Comparison of ENCODE assay signal across 19 cellular contexts in genomic region chrX:11465648-11466411, GRCh38.
DNase-seq lines count a peak whose midpoint lies in the region; FAIRE-seq and TF ChIP-seq lines count a peak whose summit lies in the region.
"Had no signal": no experiment of that assay in that cellular context is flagged by ENCODE, and none has a peak within 500 bp of the region (broad histone marks: within the 10 kb centered on the region; RNA-seq: fewer than 3 reads in every experiment).

No MANE protein-coding gene starts in this region.

- no peak for FAIRE-seq in urothelium cell line (lab: Jason Lieb, UNC)
- FAIRE-seq: RCC 7860 had no signal

- H3K27me3 ChIP-seq in breast epithelium (peaks cover 0 to 27% of the 10 kb centered on the region in 2 donors), mammary epithelial cell (ENCODE audit: insufficient read depth, low read length) (no peaks in the 10 kb centered on the region)

- H3K4me1 Mint-ChIP-seq in MCF 10A (ENCODE audit: insufficient read depth, unreplicated experiment) = peaks cover 15% of the 10 kb centered on the region
- H3K4me1 Mint-ChIP-seq: H9 had no signal

- peaks cover 30% of the 10 kb centered on the region for H3K27me3 Mint-ChIP-seq in MCF 10A (ENCODE audit: insufficient read depth, unreplicated experiment)

- dilution Hi-C loops in mammary epithelial cell (cut with HindIII; ENCODE audit: low sequenced_read_pairs) = no loop called here

- TF ChIP-seq POLR2A in breast epithelium (IDR thresholded peaks at IDR 0.05) = no peak

- H3K36me3 ChIP-seq in breast epithelium (no peaks in the 10 kb centered on the region), mammary epithelial cell (ENCODE audit: insufficient read depth, low read length) (no peaks in the 10 kb centered on the region)

- H3K4me3 Mint-ChIP-seq in MCF 10A (ENCODE audit: unreplicated experiment) = peak overlapping the region; percentile 1
- H3K4me3 Mint-ChIP-seq: H9 had no signal

- BruUV-seq in MCF 10A (replicated peaks; lab: Mats Ljungman, UMichigan) (no TSS peak), mammary epithelial cell (replicated peaks; lab: Mats Ljungman, UMichigan) (no TSS peak)

- intact Hi-C loops in MCF 10A (cut with micrococcal nuclease) (no loop called here), breast epithelium (cut with DNase I; ENCODE audit: low total_unique reads) (no loop called here), mammary epithelial cell (cut with micrococcal nuclease) (no loop called here)

- no peaks in the 10 kb centered on the region for H4K20me1 ChIP-seq in mammary epithelial cell (ENCODE audit: insufficient read depth, low read length)

- H3K4me1 ChIP-seq in breast epithelium = no peaks in the 10 kb centered on the region
- H3K4me1 ChIP-seq in mammary epithelial cell (ENCODE audit: insufficient read depth, low read length) = peaks cover 3% of the 10 kb centered on the region

- H3K4me3 ChIP-seq in breast epithelium (no peak overlapping the region), mammary epithelial cell (replicated peaks in 1 of 3; ENCODE audit: insufficient read depth in 1 of 3, low read depth in 2 of 3, low read length in 3 of 3) (no peak overlapping the region)

- POLR2A ChIA-PET in MCF 10A (lab: Yijun Ruan, JAX) = interaction anchor here (1.0 kb wide), 1 partner anchor 10 kb away, joined by 3 read pairs; no protein-coding TSS in a partner anchor

- peak overlapping the region; percentile 26 for H3K27ac Mint-ChIP-seq in MCF 10A (ENCODE audit: low read depth, unreplicated experiment)
- H3K27ac Mint-ChIP-seq: H9 had no signal

- DNase-seq in MCF 10A (ENCODE audit: unreplicated experiment) (peak; percentile 21), breast epithelium (ENCODE audit: low spot score in 2 of 2) (no peak), NCI-H226 (peak; percentile 49), mammary epithelial cell (peak; percentile 5), urothelium cell line (ENCODE audit: low spot score) (peak; percentile 1), caudate nucleus (lab: John Stamatoyannopoulos, UW) (no peak), NCI-H1092 treated with DMSO at 0.1 percent for 48 hours (lab: John Stamatoyannopoulos, UW) (no peak)
- DNase-seq in activated effector memory CD4-positive, alpha-beta T cell treated with anti-CD3 and anti-CD28 coated beads, Interleukin-2, amount 50 U/mL, for 16 hours = no peak
- DNase-seq: C1 segment of cervical spinal cord, DMS 273 treated with DMSO at 0.1 percent for 48 hours, H9, KG1, NCI-H1105, NCI-H1694, NCI-H2227 treated with DMSO at 0.1 percent for 48 hours, NCI-H524 treated with DMSO at 0.1 percent for 48 hours, SIG-M5 had no signal

- H3K36me3 Mint-ChIP-seq in MCF 10A (ENCODE audit: insufficient read depth, unreplicated experiment) = no peaks in the 10 kb centered on the region

- CTCF ChIA-PET in MCF 10A (lab: Yijun Ruan, JAX) = interaction anchor here (0.7 kb wide), 1 partner anchor 64 kb away, joined by 3 read pairs; no protein-coding TSS in a partner anchor
- CTCF ChIA-PET in mammary epithelial cell (lab: Charles Lee; ENCODE audit: low non-redundant PET) = no interaction called here

- H3K9me3 ChIP-seq in breast epithelium (no peaks in the 10 kb centered on the region), mammary epithelial cell (replicated peaks; ENCODE audit: insufficient read depth, low read length) (no peaks in the 10 kb centered on the region)

- TF ChIP-seq CTCF in MCF 10A (IDR thresholded peaks at IDR 0.05; ENCODE audit: unreplicated experiment) = no peak
- TF ChIP-seq CTCF in breast epithelium (IDR thresholded peaks at IDR 0.05) = no peak
- TF ChIP-seq CTCF in mammary epithelial cell (conservative IDR thresholded peaks at IDR 0.05 in 1 of 2, IDR thresholded peaks at IDR 0.05 in 1 of 2; ENCODE audit: extremely low read depth in 1 of 2, insufficient read depth in 1 of 2, low read depth in 1 of 2, low read length in 2 of 2) = no peak

- no peak overlapping the region for H3K4me2 ChIP-seq in mammary epithelial cell (ENCODE audit: insufficient read depth, low read depth, low read length)

- H2AFZ ChIP-seq in mammary epithelial cell (ENCODE audit: low read depth, low read length) = no peak overlapping the region

- H3K9me3 Mint-ChIP-seq in MCF 10A (ENCODE audit: unreplicated experiment) = no peaks in the 10 kb centered on the region

- no peaks in the 10 kb centered on the region for H3K79me2 ChIP-seq in mammary epithelial cell (ENCODE audit: insufficient read depth, low read length)

- WGBS in mammary epithelial cell (ENCODE audit: low coverage, missing lambda C conversion rate) = 56% methylated on average over 4 of the region's 5 CpGs

- in situ Hi-C loops in mammary epithelial cell (cut with MboI; ENCODE audit: low sequenced_read_pairs in 2 of 2) = no loop called here

- no peak overlapping the region for H3K9ac ChIP-seq in mammary epithelial cell (ENCODE audit: insufficient read depth, low read length)

- H3K27ac ChIP-seq in breast epithelium = no peak overlapping the region
- H3K27ac ChIP-seq in mammary epithelial cell (ENCODE audit: insufficient read depth, low read depth, low read length) = no peak overlapping the region
- H3K27ac ChIP-seq in caudate nucleus (ENCODE audit: low read depth, low read length) = no peak overlapping the region
- H3K27ac ChIP-seq: HL-60 had no signal

Comparison
In these comparisons a context has a peak if more than half of its experiments do, and no peak if none do; other contexts are left out.
1. DNase-seq: peak in MCF 10A (single experiment), NCI-H226 (single experiment), mammary epithelial cell (single experiment) and urothelium cell line (single experiment); none in breast epithelium (0 of 2), caudate nucleus (0 of 61), NCI-H1092 treated with DMSO at 0.1 percent for 48 hours (single experiment) and activated effector memory CD4-positive, alpha-beta T cell treated with anti-CD3 and anti-CD28 coated beads, Interleukin-2, amount 50 U/mL, for 16 hours (single experiment).